Comparison of ENCODE assay signal across 9 cellular contexts in the genomic region with DNA sequence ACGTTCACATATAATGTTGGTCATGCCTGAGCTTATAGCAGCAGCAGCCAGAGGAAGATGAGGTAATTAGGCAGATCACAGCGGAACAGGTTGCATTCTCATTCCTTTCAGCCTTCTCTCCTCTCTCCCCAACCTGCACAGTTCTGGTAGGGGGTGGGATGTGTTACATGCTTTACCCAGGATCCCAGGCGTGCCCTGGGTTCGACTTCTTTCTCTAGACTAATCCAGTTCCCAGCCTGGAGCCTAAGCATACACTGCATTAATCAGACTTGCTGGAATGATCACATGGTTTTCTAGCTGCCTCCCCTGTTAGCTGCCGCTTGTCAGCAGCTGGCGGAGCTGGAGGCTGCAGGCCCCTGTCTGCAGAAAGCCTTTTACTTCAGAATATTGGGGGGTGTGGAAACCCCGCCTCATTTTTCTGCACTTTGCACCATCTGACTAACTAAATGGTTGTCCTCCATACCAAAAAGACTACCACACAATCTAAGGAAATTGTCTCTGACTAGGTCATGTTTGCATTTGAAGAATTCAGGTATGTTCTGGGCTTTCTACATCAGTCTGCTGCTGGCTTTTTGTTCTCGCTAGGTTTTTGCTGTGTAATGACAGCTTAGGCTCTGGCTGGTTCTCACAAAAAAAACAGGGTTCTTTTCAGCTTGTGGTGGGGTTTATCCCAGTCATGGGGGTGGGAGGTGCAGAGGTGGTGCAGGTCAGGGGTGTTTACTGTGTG. TPM values are rescaled to one million over a fixed set of nuclear protein-coding genes. Genes with fewer than 3 reads are reported as not detected.
DNase-seq lines count a peak whose midpoint lies in the region; TF ChIP-seq lines count a peak whose summit lies in the region.
"Had no signal": no experiment of that assay in that cellular context is flagged by ENCODE, and none has a peak within 500 bp of the region (broad histone marks: within the 10 kb centered on the region; RNA-seq: fewer than 3 reads in every experiment).

No MANE protein-coding gene starts in this region.

- WGBS in SK-N-SH (ENCODE audit: low lambda C conversion rate), result 80% methylated on average over 8 of the region's 8 CpGs
- WGBS in mammary epithelial cell (ENCODE audit: low coverage, missing lambda C conversion rate), result 98% methylated on average over 7 of the region's 8 CpGs

- H3K4me1 Mint-ChIP-seq in Caco-2 (ENCODE audit: low read depth, unreplicated experiment) (peaks cover 24% of the 10 kb centered on the region), glutamatergic neuron (ENCODE audit: low read depth, unreplicated experiment) (peaks cover 36% of the 10 kb centered on the region), neural crest cell (peaks cover 42% of the 10 kb centered on the region)

- peak; percentile 6; the same call in 1 of the 2 replicates for TF ChIP-seq RAD21 in SK-N-SH (IDR thresholded peaks at IDR 0.05; ENCODE audit: low read length)

- CTCF ChIA-PET in Caco-2 (lab: Charles Lee) (interaction anchor here (0.7 to 1.5 kb wide), 2 partner anchors 36 to 186 kb away, joined by 4 read pairs; no protein-coding TSS in a partner anchor), SK-N-SH (lab: Yijun Ruan, JAX) (interaction anchor here (0.7 to 3.2 kb wide), 9 partner anchors 11 to 173 kb away, joined by 3 to 15 read pairs (median 3); no protein-coding TSS in a partner anchor), mammary epithelial cell (lab: Charles Lee; ENCODE audit: low non-redundant PET) (no interaction called here)

- in situ Hi-C loops in mammary epithelial cell (cut with MboI; ENCODE audit: low sequenced_read_pairs in 2 of 2), result no loop called here

- TF ChIP-seq CTCF in Caco-2 (IDR thresholded peaks at IDR 0.05; ENCODE audit: insufficient read depth in 1 of 2, low read depth in 1 of 2, low read length in 1 of 2, severe bottlenecking in 1 of 2, unreplicated experiment in 1 of 2) (no peak), SK-N-SH (IDR thresholded peaks at IDR 0.05) (no peak), glutamatergic neuron (IDR thresholded peaks at IDR 0.05; ENCODE audit: partially characterized antibody, unreplicated experiment) (no peak), neural crest cell (conservative IDR thresholded peaks at IDR 0.05) (no peak), GM20000 (IDR thresholded peaks at IDR 0.05; ENCODE audit: extremely low read depth, missing control alignments) (no peak), mammary epithelial cell (conservative IDR thresholded peaks at IDR 0.05 in 1 of 2, IDR thresholded peaks at IDR 0.05 in 1 of 2; ENCODE audit: extremely low read depth in 1 of 2, insufficient read depth in 1 of 2, low read depth in 1 of 2, low read length in 2 of 2) (no peak)

- intact Hi-C loops in Caco-2 (cut with micrococcal nuclease; ENCODE audit: unreplicated experiment), result no loop called here
- intact Hi-C loops in mammary epithelial cell (cut with micrococcal nuclease), result no loop called here

- peak overlapping the region; percentile 31 for H3K4me3 ChIP-seq in Caco-2 (ENCODE audit: low read depth, low read length)
- H3K4me3 ChIP-seq in SK-N-SH (ENCODE audit: low read depth in 2 of 2, low read length in 1 of 2), result no peak overlapping the region
- H3K4me3 ChIP-seq in MG63, result no peak overlapping the region
- no peak overlapping the region for H3K4me3 ChIP-seq in mammary epithelial cell (replicated peaks in 1 of 3; ENCODE audit: insufficient read depth in 1 of 3, low read depth in 2 of 3, low read length in 3 of 3)

- H3K79me2 ChIP-seq in SK-N-SH (ENCODE audit: insufficient read depth), result peaks cover 17% of the 10 kb centered on the region; the same call in 1 of the 2 replicates
- H3K79me2 ChIP-seq in mammary epithelial cell (ENCODE audit: insufficient read depth, low read length), result peaks cover 3% of the 10 kb centered on the region

- POLR2A ChIA-PET in Caco-2 (lab: Charles Lee), result interaction anchor here (0.6 kb wide), 1 partner anchor 336 kb away, joined by 6 read pairs; no protein-coding TSS in a partner anchor
- POLR2A ChIA-PET in SK-N-SH (lab: Yijun Ruan, JAX), result no interaction called here

- no peak overlapping the region for H2AFZ ChIP-seq in SK-N-SH (ENCODE audit: low read depth)
- no peak overlapping the region for H2AFZ ChIP-seq in mammary epithelial cell (ENCODE audit: low read depth, low read length)

- H3K9ac ChIP-seq in SK-N-SH (no peak overlapping the region), mammary epithelial cell (ENCODE audit: insufficient read depth, low read length) (no peak overlapping the region)

- H3K27ac ChIP-seq in SK-N-SH (ENCODE audit: low read depth in 2 of 2, low read length in 1 of 2) (peak overlapping the region in 1 of 2 experiments; percentile 72; a peak in 2 of 4 replicates), mammary epithelial cell (ENCODE audit: insufficient read depth, low read depth, low read length) (no peak overlapping the region)

- H3K27me3 Mint-ChIP-seq in Caco-2 (ENCODE audit: insufficient read depth, unreplicated experiment), result no peaks in the 10 kb centered on the region
- peaks cover 5% of the 10 kb centered on the region for H3K27me3 Mint-ChIP-seq in glutamatergic neuron (ENCODE audit: unreplicated experiment)
- no peaks in the 10 kb centered on the region for H3K27me3 Mint-ChIP-seq in neural crest cell (ENCODE audit: low read depth)

- H3K36me3 Mint-ChIP-seq in Caco-2 (ENCODE audit: insufficient read depth, unreplicated experiment) (no peaks in the 10 kb centered on the region), glutamatergic neuron (ENCODE audit: unreplicated experiment) (no peaks in the 10 kb centered on the region), neural crest cell (ENCODE audit: low read depth) (peaks cover 3% of the 10 kb centered on the region)

- H3K9me3 ChIP-seq in Caco-2 (no peaks in the 10 kb centered on the region; the same call in 1 of the 2 replicates), SK-N-SH (no peaks in the 10 kb centered on the region), MG63 (no peaks in the 10 kb centered on the region), mammary epithelial cell (replicated peaks; ENCODE audit: insufficient read depth, low read length) (no peaks in the 10 kb centered on the region)

- H3K4me1 ChIP-seq in Caco-2 (peaks cover 28% of the 10 kb centered on the region), SK-N-SH (ENCODE audit: control insufficient read depth in 1 of 2, insufficient read depth in 2 of 2, low read depth in 1 of 2, low read length in 1 of 2) (peaks cover 17 to 24% of the 10 kb centered on the region in 2 experiments), mammary epithelial cell (ENCODE audit: insufficient read depth, low read length) (no peaks in the 10 kb centered on the region)

- H4K20me1 ChIP-seq in SK-N-SH (ENCODE audit: insufficient read depth) (no peaks in the 10 kb centered on the region; the same call in 1 of the 2 replicates), mammary epithelial cell (ENCODE audit: insufficient read depth, low read length) (no peaks in the 10 kb centered on the region)

- H3F3A ChIP-seq in SK-N-SH (replicated peaks; ENCODE audit: insufficient read depth), result no peaks in the 10 kb centered on the region

- DNase-seq in Caco-2 (peak; percentile 55 to 58), SK-N-SH (peak; percentile 62), glutamatergic neuron (peak; percentile 43), neural crest cell (ENCODE audit: low read depth, low spot score) (no peak), MG63 (no peak), GM20000 (ENCODE audit: low spot score) (no peak), mammary epithelial cell (no peak), NCI-H2196 (lab: John Stamatoyannopoulos, UW; ENCODE audit: unreplicated experiment) (no peak)
- DNase-seq: NCI-H2081 treated with DMSO at 0.1 percent for 48 hours had no signal

- H3K27ac Mint-ChIP-seq in Caco-2 (ENCODE audit: unreplicated experiment) (peak overlapping the region; percentile 69), glutamatergic neuron (ENCODE audit: unreplicated experiment) (peak overlapping the region; percentile 95), neural crest cell (ENCODE audit: unreplicated experiment) (peak overlapping the region; percentile 59)

- no peak for TF ChIP-seq EP300 in SK-N-SH (IDR thresholded peaks at IDR 0.05; ENCODE audit: borderline replicate concordance in 1 of 2, low read depth in 1 of 2, low read length in 1 of 2)

- H3K27me3 ChIP-seq in Caco-2 (replicated peaks; ENCODE audit: control insufficient read depth, insufficient read depth, low read length) (no peaks in the 10 kb centered on the region), SK-N-SH (ENCODE audit: insufficient read depth) (no peaks in the 10 kb centered on the region), MG63 (no peaks in the 10 kb centered on the region), mammary epithelial cell (ENCODE audit: insufficient read depth, low read length) (no peaks in the 10 kb centered on the region)

- BruUV-seq in Caco-2 (replicated peaks; lab: Mats Ljungman, UMichigan), result no TSS peak
- no TSS peak for BruUV-seq in mammary epithelial cell (replicated peaks; lab: Mats Ljungman, UMichigan)

- no peaks in the 10 kb centered on the region for H3K36me3 ChIP-seq in Caco-2 (ENCODE audit: control insufficient read depth, insufficient read depth, low read length)
- no peaks in the 10 kb centered on the region for H3K36me3 ChIP-seq in SK-N-SH (replicated peaks in 1 of 2; ENCODE audit: control insufficient read depth in 1 of 2, insufficient read depth in 2 of 2, low read length in 1 of 2)
- H3K36me3 ChIP-seq in MG63, result no peaks in the 10 kb centered on the region
- no peaks in the 10 kb centered on the region for H3K36me3 ChIP-seq in mammary epithelial cell (ENCODE audit: insufficient read depth, low read length)

- H3K4me3 Mint-ChIP-seq in Caco-2 (ENCODE audit: unreplicated experiment) (peak overlapping the region; percentile 69), glutamatergic neuron (ENCODE audit: unreplicated experiment) (peak overlapping the region; percentile 67), neural crest cell (peak overlapping the region; percentile 9)

- H3K9me2 ChIP-seq in SK-N-SH, result no peaks in the 10 kb centered on the region

- peak overlapping the region; percentile 47; the same call in 1 of the 2 replicates for H3K4me2 ChIP-seq in SK-N-SH
- no peak overlapping the region for H3K4me2 ChIP-seq in mammary epithelial cell (ENCODE audit: insufficient read depth, low read depth, low read length)

- dilution Hi-C loops in mammary epithelial cell (cut with HindIII; ENCODE audit: low sequenced_read_pairs), result no loop called here

- H3K9me3 Mint-ChIP-seq in Caco-2 (ENCODE audit: unreplicated experiment), result no peaks in the 10 kb centered on the region
- H3K9me3 Mint-ChIP-seq in glutamatergic neuron (ENCODE audit: unreplicated experiment), result no peaks in the 10 kb centered on the region
- H3K9me3 Mint-ChIP-seq in neural crest cell, result no peaks in the 10 kb centered on the region

RNA-seq across cellular contexts. Expression of a gene that starts 45.9 kb away (rescaled TPM):
- total RNA-seq in Caco-2 (2022) (14.2 and 16.4 TPM in 2 replicates), glutamatergic neuron (ENCODE audit: unreplicated experiment) (381 TPM), neural crest cell (197 and 218 TPM in 2 replicates), mammary epithelial cell (10 to 100 TPM; 11.8 to 38.9 TPM)
- polyA plus RNA-seq in SK-N-SH (2012; rRNA removed) (34.2 and 36.5 TPM in 2 replicates), mammary epithelial cell (20.4 TPM)
- polyA plus RNA-seq in SK-N-SH (2012; cell fraction: cytosol; rRNA removed), result 21.7 and 28.2 TPM in 2 replicates
- polyA plus RNA-seq in SK-N-SH (2012; cell fraction: nucleus; rRNA removed), result 224 and 260 TPM in 2 replicates
- total RNA-seq in MG63 (2014; rRNA removed; shearing (Covaris generic); ENCODE audit: low replicate concordance), result 17.3 and 17.9 TPM in 2 replicates
- 31.2 TPM for polyA minus RNA-seq in mammary epithelial cell

Comparison
In these comparisons a context has a peak if more than half of its experiments do, and no peak if none do; other contexts are left out.
1. DNase-seq: peak in Caco-2 (2 of 2), SK-N-SH (single experiment) and glutamatergic neuron (single experiment); none in neural crest cell (single experiment), MG63 (single experiment), GM20000 (single experiment), mammary epithelial cell (single experiment) and NCI-H2196 (single experiment).
2. H3K4me3 Mint-ChIP-seq: peak in every context shown above with its lines; median percentile 69 in Caco-2; 67 in glutamatergic neuron; 9 in neural crest cell.
3. Peak in every context shown above with its lines, with median percentiles within 50 percentile points of each other: H3K27ac Mint-ChIP-seq.